Comparison of ENCODE assay signal across 1 cellular context in the genomic region with DNA sequence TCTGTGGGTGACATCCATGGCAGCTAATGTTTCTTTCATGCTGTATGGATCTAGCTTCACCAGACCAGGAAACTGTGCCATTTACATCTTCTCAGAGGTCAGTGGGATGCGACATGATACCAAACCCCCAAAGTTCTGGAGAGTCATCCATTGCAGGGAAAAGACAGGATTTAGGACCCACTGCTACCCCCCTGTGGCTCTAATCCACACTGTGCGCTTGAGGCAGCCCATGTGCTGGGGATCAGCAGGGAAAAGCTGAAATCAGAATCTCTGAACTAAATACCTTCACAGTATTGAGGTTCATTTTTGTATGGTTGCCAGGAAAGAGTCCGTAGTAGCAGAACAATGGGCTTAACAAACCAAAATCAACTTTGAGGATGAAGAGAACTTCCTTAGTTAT.
TF ChIP-seq lines count a peak whose summit lies in the region.

No MANE protein-coding gene starts in this region.

TF ChIP-seq in GM23338, 12 proteins besides CTCF, POLR2A, EP300 and RAD21 (continued from another document):
- TF ChIP-seq, protein P1, sequence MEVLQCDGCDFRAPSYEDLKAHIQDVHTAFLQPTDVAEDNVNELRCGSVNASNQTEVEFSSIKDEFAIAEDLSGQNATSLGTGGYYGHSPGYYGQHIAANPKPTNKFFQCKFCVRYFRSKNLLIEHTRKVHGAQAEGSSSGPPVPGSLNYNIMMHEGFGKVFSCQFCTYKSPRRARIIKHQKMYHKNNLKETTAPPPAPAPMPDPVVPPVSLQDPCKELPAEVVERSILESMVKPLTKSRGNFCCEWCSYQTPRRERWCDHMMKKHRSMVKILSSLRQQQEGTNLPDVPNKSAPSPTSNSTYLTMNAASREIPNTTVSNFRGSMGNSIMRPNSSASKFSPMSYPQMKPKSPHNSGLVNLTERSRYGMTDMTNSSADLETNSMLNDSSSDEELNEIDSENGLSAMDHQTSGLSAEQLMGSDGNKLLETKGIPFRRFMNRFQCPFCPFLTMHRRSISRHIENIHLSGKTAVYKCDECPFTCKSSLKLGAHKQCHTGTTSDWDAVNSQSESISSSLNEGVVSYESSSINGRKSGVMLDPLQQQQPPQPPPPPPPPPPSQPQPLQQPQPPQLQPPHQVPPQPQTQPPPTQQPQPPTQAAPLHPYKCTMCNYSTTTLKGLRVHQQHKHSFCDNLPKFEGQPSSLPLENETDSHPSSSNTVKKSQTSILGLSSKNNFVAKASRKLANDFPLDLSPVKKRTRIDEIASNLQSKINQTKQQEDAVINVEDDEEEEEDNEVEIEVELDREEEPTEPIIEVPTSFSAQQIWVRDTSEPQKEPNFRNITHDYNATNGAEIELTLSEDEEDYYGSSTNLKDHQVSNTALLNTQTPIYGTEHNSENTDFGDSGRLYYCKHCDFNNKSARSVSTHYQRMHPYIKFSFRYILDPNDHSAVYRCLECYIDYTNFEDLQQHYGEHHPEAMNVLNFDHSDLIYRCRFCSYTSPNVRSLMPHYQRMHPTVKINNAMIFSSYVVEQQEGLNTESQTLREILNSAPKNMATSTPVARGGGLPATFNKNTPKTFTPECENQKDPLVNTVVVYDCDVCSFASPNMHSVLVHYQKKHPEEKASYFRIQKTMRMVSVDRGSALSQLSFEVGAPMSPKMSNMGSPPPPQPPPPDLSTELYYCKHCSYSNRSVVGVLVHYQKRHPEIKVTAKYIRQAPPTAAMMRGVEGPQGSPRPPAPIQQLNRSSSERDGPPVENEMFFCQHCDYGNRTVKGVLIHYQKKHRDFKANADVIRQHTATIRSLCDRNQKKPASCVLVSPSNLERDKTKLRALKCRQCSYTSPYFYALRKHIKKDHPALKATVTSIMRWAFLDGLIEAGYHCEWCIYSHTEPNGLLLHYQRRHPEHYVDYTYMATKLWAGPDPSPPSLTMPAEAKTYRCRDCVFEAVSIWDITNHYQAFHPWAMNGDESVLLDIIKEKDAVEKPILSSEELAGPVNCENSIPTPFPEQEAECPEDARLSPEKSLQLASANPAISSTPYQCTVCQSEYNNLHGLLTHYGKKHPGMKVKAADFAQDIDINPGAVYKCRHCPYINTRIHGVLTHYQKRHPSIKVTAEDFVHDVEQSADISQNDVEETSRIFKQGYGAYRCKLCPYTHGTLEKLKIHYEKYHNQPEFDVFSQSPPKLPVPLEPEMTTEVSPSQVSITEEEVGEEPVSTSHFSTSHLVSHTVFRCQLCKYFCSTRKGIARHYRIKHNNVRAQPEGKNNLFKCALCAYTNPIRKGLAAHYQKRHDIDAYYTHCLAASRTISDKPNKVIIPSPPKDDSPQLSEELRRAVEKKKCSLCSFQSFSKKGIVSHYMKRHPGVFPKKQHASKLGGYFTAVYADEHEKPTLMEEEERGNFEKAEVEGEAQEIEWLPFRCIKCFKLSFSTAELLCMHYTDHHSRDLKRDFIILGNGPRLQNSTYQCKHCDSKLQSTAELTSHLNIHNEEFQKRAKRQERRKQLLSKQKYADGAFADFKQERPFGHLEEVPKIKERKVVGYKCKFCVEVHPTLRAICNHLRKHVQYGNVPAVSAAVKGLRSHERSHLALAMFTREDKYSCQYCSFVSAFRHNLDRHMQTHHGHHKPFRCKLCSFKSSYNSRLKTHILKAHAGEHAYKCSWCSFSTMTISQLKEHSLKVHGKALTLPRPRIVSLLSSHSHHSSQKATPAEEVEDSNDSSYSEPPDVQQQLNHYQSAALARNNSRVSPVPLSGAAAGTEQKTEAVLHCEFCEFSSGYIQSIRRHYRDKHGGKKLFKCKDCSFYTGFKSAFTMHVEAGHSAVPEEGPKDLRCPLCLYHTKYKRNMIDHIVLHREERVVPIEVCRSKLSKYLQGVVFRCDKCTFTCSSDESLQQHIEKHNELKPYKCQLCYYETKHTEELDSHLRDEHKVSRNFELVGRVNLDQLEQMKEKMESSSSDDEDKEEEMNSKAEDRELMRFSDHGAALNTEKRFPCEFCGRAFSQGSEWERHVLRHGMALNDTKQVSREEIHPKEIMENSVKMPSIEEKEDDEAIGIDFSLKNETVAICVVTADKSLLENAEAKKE (CRISPR knock-in tag; IDR thresholded peaks at IDR 0.05), result no peak
- no peak for TF ChIP-seq EZH2 (IDR thresholded peaks at IDR 0.05; ENCODE audit: low read depth, unreplicated experiment)
- TF ChIP-seq, protein P2, sequence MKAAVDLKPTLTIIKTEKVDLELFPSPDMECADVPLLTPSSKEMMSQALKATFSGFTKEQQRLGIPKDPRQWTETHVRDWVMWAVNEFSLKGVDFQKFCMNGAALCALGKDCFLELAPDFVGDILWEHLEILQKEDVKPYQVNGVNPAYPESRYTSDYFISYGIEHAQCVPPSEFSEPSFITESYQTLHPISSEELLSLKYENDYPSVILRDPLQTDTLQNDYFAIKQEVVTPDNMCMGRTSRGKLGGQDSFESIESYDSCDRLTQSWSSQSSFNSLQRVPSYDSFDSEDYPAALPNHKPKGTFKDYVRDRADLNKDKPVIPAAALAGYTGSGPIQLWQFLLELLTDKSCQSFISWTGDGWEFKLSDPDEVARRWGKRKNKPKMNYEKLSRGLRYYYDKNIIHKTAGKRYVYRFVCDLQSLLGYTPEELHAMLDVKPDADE (IDR thresholded peaks at IDR 0.05), result no peak
- no peak for TF ChIP-seq EZH2phosphoT487 (IDR thresholded peaks at IDR 0.05; ENCODE audit: unreplicated experiment)
- TF ChIP-seq, protein P3, sequence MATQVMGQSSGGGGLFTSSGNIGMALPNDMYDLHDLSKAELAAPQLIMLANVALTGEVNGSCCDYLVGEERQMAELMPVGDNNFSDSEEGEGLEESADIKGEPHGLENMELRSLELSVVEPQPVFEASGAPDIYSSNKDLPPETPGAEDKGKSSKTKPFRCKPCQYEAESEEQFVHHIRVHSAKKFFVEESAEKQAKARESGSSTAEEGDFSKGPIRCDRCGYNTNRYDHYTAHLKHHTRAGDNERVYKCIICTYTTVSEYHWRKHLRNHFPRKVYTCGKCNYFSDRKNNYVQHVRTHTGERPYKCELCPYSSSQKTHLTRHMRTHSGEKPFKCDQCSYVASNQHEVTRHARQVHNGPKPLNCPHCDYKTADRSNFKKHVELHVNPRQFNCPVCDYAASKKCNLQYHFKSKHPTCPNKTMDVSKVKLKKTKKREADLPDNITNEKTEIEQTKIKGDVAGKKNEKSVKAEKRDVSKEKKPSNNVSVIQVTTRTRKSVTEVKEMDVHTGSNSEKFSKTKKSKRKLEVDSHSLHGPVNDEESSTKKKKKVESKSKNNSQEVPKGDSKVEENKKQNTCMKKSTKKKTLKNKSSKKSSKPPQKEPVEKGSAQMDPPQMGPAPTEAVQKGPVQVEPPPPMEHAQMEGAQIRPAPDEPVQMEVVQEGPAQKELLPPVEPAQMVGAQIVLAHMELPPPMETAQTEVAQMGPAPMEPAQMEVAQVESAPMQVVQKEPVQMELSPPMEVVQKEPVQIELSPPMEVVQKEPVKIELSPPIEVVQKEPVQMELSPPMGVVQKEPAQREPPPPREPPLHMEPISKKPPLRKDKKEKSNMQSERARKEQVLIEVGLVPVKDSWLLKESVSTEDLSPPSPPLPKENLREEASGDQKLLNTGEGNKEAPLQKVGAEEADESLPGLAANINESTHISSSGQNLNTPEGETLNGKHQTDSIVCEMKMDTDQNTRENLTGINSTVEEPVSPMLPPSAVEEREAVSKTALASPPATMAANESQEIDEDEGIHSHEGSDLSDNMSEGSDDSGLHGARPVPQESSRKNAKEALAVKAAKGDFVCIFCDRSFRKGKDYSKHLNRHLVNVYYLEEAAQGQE (IDR thresholded peaks at IDR 0.05; ENCODE audit: unreplicated experiment), result no peak
- TF ChIP-seq JUNB (IDR thresholded peaks at IDR 0.05; ENCODE audit: unreplicated experiment), result no peak
- no peak for TF ChIP-seq ZNF114 (CRISPR knock-in tag; IDR thresholded peaks at IDR 0.05)
